ENCODE assay signal across 11 cellular contexts in genomic region chr6:40788661-40789111, GRCh38.
DNase-seq lines count a peak whose midpoint lies in the region; ATAC-seq, FAIRE-seq and TF ChIP-seq lines count a peak whose summit lies in the region.
"Had no signal": no experiment of that assay in that cellular context is flagged by ENCODE, and none has a peak within 500 bp of the region (broad histone marks: within the 10 kb centered on the region; RNA-seq: fewer than 3 reads in every experiment).

No MANE protein-coding gene starts in this region.

- TF ChIP-seq CTCF in D721Med (IDR thresholded peaks at IDR 0.05; ENCODE audit: insufficient read depth, missing control alignments) (no peak), GM12878 (IDR thresholded peaks at IDR 0.05 in 2 of 3, conservative IDR thresholded peaks at IDR 0.05 in 1 of 3; ENCODE audit: control insufficient read depth in 2 of 3, extremely low read depth in 1 of 3, insufficient read depth in 1 of 3, low read depth in 3 of 3, low read length in 3 of 3) (no peak), gastrocnemius medialis (IDR thresholded peaks at IDR 0.05 in 4 of 5, conservative IDR thresholded peaks at IDR 0.05 in 1 of 5) (no peak)

- ATAC-seq in T-helper 17 cell (peak; percentile 54), GM12878 (no peak), HG02884 (IDR thresholded peaks at IDR 0.05; ENCODE audit: unreplicated experiment) (no peak), HG02678 (IDR thresholded peaks at IDR 0.05; ENCODE audit: unreplicated experiment) (no peak), GM21515 (IDR thresholded peaks at IDR 0.05; ENCODE audit: unreplicated experiment) (no peak), gastrocnemius medialis (no peak)
- peak; percentile 51 to 63 for ATAC-seq in natural killer cell treated with Interleukin-12 subunit alpha and Interleukin-12 subunit beta and Interleukin-15 and Interleukin-18, amount 100 ng/mL, for 72 hours

- H3K4me3 Mint-ChIP-seq in T-helper 17 cell = peak overlapping the region; percentile 19
- H3K4me3 Mint-ChIP-seq in natural killer cell treated with Interleukin-12 subunit alpha and Interleukin-12 subunit beta and Interleukin-15 and Interleukin-18, amount 100 ng/mL, for 72 hours = peak overlapping the region; percentile 76

- no peaks in the 10 kb centered on the region for H4K20me1 ChIP-seq in GM12878 (ENCODE audit: control insufficient read depth, insufficient read depth)

- peak overlapping the region; percentile 57 for H2AFZ ChIP-seq in GM12878 (ENCODE audit: control insufficient read depth, low read depth, low read length)

- H3K9me3 ChIP-seq in T-helper 17 cell (ENCODE audit: control insufficient read depth, low read length, poor library complexity, severe bottlenecking) (no peaks in the 10 kb centered on the region), GM12878 (replicated peaks; ENCODE audit: control insufficient read depth, insufficient read depth, low read length) (no peaks in the 10 kb centered on the region), gastrocnemius medialis (no peaks in the 10 kb centered on the region)
- H3K9me3 ChIP-seq: sigmoid colon had no signal

- H3K4me3 ChIP-seq in GM12878 (no peak overlapping the region), gastrocnemius medialis (no peak overlapping the region)
- H3K4me3 ChIP-seq: sigmoid colon had no signal

- H3K4me1 ChIP-seq in GM12878 (ENCODE audit: control insufficient read depth, insufficient read depth, low read length) = peaks cover 11% of the 10 kb centered on the region
- H3K4me1 ChIP-seq in gastrocnemius medialis = peaks cover 1 to 6% of the 10 kb centered on the region in 2 donors

- TF ChIP-seq POLR2A in GM12878 (IDR thresholded peaks at IDR 0.05; ENCODE audit: low read depth, low read length) (no peak), gastrocnemius medialis (IDR thresholded peaks at IDR 0.05) (no peak)

- H3K27me3 ChIP-seq in GM12878 (replicated peaks in 1 of 2; ENCODE audit: control insufficient read depth in 2 of 2, insufficient read depth in 2 of 2, low read length in 1 of 2) (0 out of 4 replicates have a peak, but pooled peaks cover 0 to 2% of the 10 kb centered on the region in 2 experiments), gastrocnemius medialis (no peaks in the 10 kb centered on the region)
- H3K27me3 ChIP-seq: sigmoid colon had no signal

- no peak for TF ChIP-seq EP300 in GM12878 (IDR thresholded peaks at IDR 0.05; ENCODE audit: borderline replicate concordance in 1 of 2, control insufficient read depth in 1 of 2, low read depth in 2 of 2, low read length in 2 of 2)

- POLR2A ChIA-PET in GM12878 (lab: Charles Lee) = no interaction called here

- no peaks in the 10 kb centered on the region for H3K9me3 Mint-ChIP-seq in natural killer cell treated with Interleukin-12 subunit alpha and Interleukin-12 subunit beta and Interleukin-15 and Interleukin-18, amount 100 ng/mL, for 72 hours

- SMC1A ChIA-PET in GM12878 (lab: Charles Lee; ENCODE audit: uncharacterized antibody, unreplicated experiment) = no interaction called here

- intact Hi-C loops in GM12878 (cut with micrococcal nuclease; ENCODE audit: unreplicated experiment) (no loop called here), gastrocnemius medialis (cut with DNase I; ENCODE audit: low total_unique reads) (loop anchor here (10.0 kb wide), 1 partner anchor 854 kb away; the partner anchor contains the start of gene MOCS1)

- H3K27ac Mint-ChIP-seq in T-helper 17 cell = peak overlapping the region; percentile 80
- H3K27ac Mint-ChIP-seq in natural killer cell treated with Interleukin-12 subunit alpha and Interleukin-12 subunit beta and Interleukin-15 and Interleukin-18, amount 100 ng/mL, for 72 hours = peak overlapping the region; percentile 73 to 84

- H3K9ac ChIP-seq in GM12878 (ENCODE audit: control insufficient read depth, insufficient read depth, low read length) = no peak overlapping the region

- H3K4me2 ChIP-seq in GM12878 (ENCODE audit: control insufficient read depth, insufficient read depth) = no peak overlapping the region

- peaks cover 8% of the 10 kb centered on the region for H3K4me1 Mint-ChIP-seq in T-helper 17 cell
- peaks cover 45 to 46% of the 10 kb centered on the region in 2 donors for H3K4me1 Mint-ChIP-seq in natural killer cell treated with Interleukin-12 subunit alpha and Interleukin-12 subunit beta and Interleukin-15 and Interleukin-18, amount 100 ng/mL, for 72 hours (ENCODE audit: low read depth in 2 of 2)

- H3K27ac ChIP-seq in GM12878 (ENCODE audit: control insufficient read depth, insufficient read depth) (no peak overlapping the region), gastrocnemius medialis (no peak overlapping the region)
- H3K27ac ChIP-seq: sigmoid colon had no signal

- peaks cover 21% of the 10 kb centered on the region for H3K27me3 Mint-ChIP-seq in T-helper 17 cell
- H3K27me3 Mint-ChIP-seq in natural killer cell treated with Interleukin-12 subunit alpha and Interleukin-12 subunit beta and Interleukin-15 and Interleukin-18, amount 100 ng/mL, for 72 hours = peaks cover 0 to 3% of the 10 kb centered on the region in 2 donors

- no TSS peak for BruUV-seq in GM12878 (replicated peaks; lab: Mats Ljungman, UMichigan)

- WGBS in GM12878 (ENCODE audit: insufficient coverage, insufficient replicate concordance, low lambda C conversion rate, missing lambda C conversion rate) = 24% methylated on average over 5 of the region's 5 CpGs

- RAD21 ChIA-PET in GM12878 (lab: Charles Lee; ENCODE audit: unreplicated experiment) = no interaction called here

- peak; percentile 11 for FAIRE-seq in D721Med (lab: Jason Lieb, UNC)
- no peak for FAIRE-seq in GM12878 (lab: Jason Lieb, UNC)

- H3K36me3 ChIP-seq in GM12878 (ENCODE audit: control insufficient read depth in 2 of 2, insufficient read depth in 2 of 2, low read length in 1 of 2) (no peaks in the 10 kb centered on the region), gastrocnemius medialis (no peaks in the 10 kb centered on the region)
- H3K36me3 ChIP-seq: sigmoid colon had no signal

- TF ChIP-seq RAD21 in GM12878 (IDR thresholded peaks at IDR 0.05; ENCODE audit: insufficient read depth, low read depth, low read length) = no peak

- no peak for DNase-seq in D721Med (ENCODE audit: insufficient read length, low spot score)
- DNase-seq in T-helper 17 cell = no peak
- no peak for DNase-seq in GM12878 (ENCODE audit: low read depth, low spot score)
- no peak for DNase-seq in natural killer cell treated with Interleukin-12 subunit alpha and Interleukin-12 subunit beta and Interleukin-15 and Interleukin-18, amount 100 ng/mL, for 72 hours (ENCODE audit: low spot score)
- DNase-seq in gastrocnemius medialis = no peak
- DNase-seq: hypothalamus, NCI-H526 treated with DMSO at 0.1 percent for 48 hours, sigmoid colon had no signal

- no peaks in the 10 kb centered on the region for H3K36me3 Mint-ChIP-seq in T-helper 17 cell (ENCODE audit: low read depth)
- no peaks in the 10 kb centered on the region for H3K36me3 Mint-ChIP-seq in natural killer cell treated with Interleukin-12 subunit alpha and Interleukin-12 subunit beta and Interleukin-15 and Interleukin-18, amount 100 ng/mL, for 72 hours

- no peaks in the 10 kb centered on the region for H3K79me2 ChIP-seq in GM12878 (ENCODE audit: control insufficient read depth, insufficient read depth, low read length)

- CTCF ChIA-PET in GM12878 (lab: Yijun Ruan, JAX) = no interaction called here

- in situ Hi-C loops in GM12878 (cut with MboI) = no loop called here
- in situ Hi-C loops in gastrocnemius medialis (cut with MboI; ENCODE audit: low sequenced_read_pairs in 4 of 4) = no loop called here

TF ChIP-seq in GM12878, 131 proteins besides CTCF, POLR2A, EP300 and RAD21 (continues in another document):
- TF ChIP-seq E2F4 (IDR thresholded peaks at IDR 0.05; ENCODE audit: low read depth, low read length) (no peak), MYB (IDR thresholded peaks at IDR 0.05; ENCODE audit: borderline replicate concordance, low read depth, low read length) (no peak), YBX1 (IDR thresholded peaks at IDR 0.05) (no peak)
- TF ChIP-seq, protein P1, sequence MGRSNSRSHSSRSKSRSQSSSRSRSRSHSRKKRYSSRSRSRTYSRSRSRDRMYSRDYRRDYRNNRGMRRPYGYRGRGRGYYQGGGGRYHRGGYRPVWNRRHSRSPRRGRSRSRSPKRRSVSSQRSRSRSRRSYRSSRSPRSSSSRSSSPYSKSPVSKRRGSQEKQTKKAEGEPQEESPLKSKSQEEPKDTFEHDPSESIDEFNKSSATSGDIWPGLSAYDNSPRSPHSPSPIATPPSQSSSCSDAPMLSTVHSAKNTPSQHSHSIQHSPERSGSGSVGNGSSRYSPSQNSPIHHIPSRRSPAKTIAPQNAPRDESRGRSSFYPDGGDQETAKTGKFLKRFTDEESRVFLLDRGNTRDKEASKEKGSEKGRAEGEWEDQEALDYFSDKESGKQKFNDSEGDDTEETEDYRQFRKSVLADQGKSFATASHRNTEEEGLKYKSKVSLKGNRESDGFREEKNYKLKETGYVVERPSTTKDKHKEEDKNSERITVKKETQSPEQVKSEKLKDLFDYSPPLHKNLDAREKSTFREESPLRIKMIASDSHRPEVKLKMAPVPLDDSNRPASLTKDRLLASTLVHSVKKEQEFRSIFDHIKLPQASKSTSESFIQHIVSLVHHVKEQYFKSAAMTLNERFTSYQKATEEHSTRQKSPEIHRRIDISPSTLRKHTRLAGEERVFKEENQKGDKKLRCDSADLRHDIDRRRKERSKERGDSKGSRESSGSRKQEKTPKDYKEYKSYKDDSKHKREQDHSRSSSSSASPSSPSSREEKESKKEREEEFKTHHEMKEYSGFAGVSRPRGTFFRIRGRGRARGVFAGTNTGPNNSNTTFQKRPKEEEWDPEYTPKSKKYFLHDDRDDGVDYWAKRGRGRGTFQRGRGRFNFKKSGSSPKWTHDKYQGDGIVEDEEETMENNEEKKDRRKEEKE (IDR thresholded peaks at IDR 0.05) = no peak

Comparison
In these comparisons a context has a peak if more than half of its experiments do, and no peak if none do; other contexts are left out.
1. ATAC-seq: peak in T-helper 17 cell (single experiment) and natural killer cell treated with Interleukin-12 subunit alpha and Interleukin-12 subunit beta and Interleukin-15 and Interleukin-18, amount 100 ng/mL, for 72 hours (2 of 2); none in GM12878 (single experiment), HG02884 (single experiment), HG02678 (single experiment), GM21515 (single experiment) and gastrocnemius medialis (0 of 2).